Comparison of ENCODE assay signal across 14 cellular contexts in genomic region chrX:150700107-150700506, GRCh38.
"Had no signal": no experiment of that assay in that cellular context is flagged by ENCODE, and none has a peak within 500 bp of the region (broad histone marks: within the 10 kb centered on the region; RNA-seq: fewer than 3 reads in every experiment).

No MANE protein-coding gene starts in this region.

- H3K36me3 Mint-ChIP-seq: natural killer cell had no signal

- DNase-seq: activated CD4-positive, alpha-beta T cell treated with anti-CD3 and anti-CD28 coated beads for 1 hour; activated CD4-positive, alpha-beta T cell treated with anti-CD3 and anti-CD28 coated beads, Interleukin-2, amount 50 U/mL, for 48 hours; activated T-cell treated with anti-CD3 and anti-CD28 coated beads, Interleukin-2, amount 50 U/mL, for 1 hour; amniotic stem cell; effector memory CD4-positive, alpha-beta T cell; foreskin keratinocyte; glutamatergic neuron; left ventricle myocardium inferior; natural killer cell; stimulated activated CD4-positive, alpha-beta T cell treated with anti-CD3 and anti-CD28 coated beads, Interleukin-2, amount 100 ng/mL, for 48 hours; T1000 had no signal

- ATAC-seq: foreskin keratinocyte; natural killer cell; stimulated activated memory B cell treated with anti-CD40 and anti-IgM and Interleukin-4, amounts not matched to agents 10 μg/mL and 1 μg/mL and 100 μg/mL, for 72 hours had no signal

- H3K27me3 Mint-ChIP-seq: activated naive CD8-positive, alpha-beta T cell; memory B cell; stimulated activated memory B cell treated with anti-CD40 and anti-IgM and Interleukin-4, amounts not matched to agents 10 μg/mL and 1 μg/mL and 100 μg/mL, for 72 hours had no signal

- H3K9me3 Mint-ChIP-seq: natural killer cell; stimulated activated memory B cell treated with anti-CD40 and anti-IgM and Interleukin-4, amounts not matched to agents 10 μg/mL and 1 μg/mL and 100 μg/mL, for 72 hours had no signal

- H3K27ac Mint-ChIP-seq: memory B cell; natural killer cell; stimulated activated memory B cell treated with anti-CD40 and anti-IgM and Interleukin-4, amounts not matched to agents 10 μg/mL and 1 μg/mL and 100 μg/mL, for 72 hours had no signal

- H3K4me3 Mint-ChIP-seq: activated naive CD8-positive, alpha-beta T cell; memory B cell; natural killer cell; stimulated activated memory B cell treated with anti-CD40 and anti-IgM and Interleukin-4, amounts not matched to agents 10 μg/mL and 1 μg/mL and 100 μg/mL, for 72 hours had no signal
